Comparison of ENCODE assay signal across 18 cellular contexts in the genomic region with DNA sequence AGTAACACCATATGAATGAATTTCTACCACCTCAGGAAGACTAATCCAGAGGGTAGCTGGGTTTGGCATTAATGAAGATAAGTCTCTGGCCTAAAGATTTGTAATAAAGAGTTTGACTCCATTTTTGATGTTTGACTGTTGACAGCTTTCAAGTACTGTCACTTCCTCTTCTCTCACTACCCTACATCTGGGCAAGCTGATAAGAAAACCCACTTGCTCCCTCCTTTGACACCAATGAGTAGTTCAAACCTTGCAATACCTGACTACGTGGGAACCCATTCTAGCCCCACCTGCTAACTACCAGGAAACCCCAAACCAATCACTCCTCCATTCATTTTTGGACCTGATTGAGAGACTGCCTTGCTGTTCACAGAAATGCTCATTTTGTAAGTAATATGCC.
"Had no signal": no experiment of that assay in that cellular context is flagged by ENCODE, and none has a peak within 500 bp of the region (broad histone marks: within the 10 kb centered on the region; RNA-seq: fewer than 3 reads in every experiment).

No MANE protein-coding gene starts in this region.

- ATAC-seq: activated CD4-positive, CD25-positive, alpha-beta regulatory T cell treated with anti-CD3 and anti-CD28 coated beads, Interleukin-2, amount 50 U/mL, for 24 hours; activated naive CD8-positive, alpha-beta T cell treated with anti-CD3 and anti-CD28 coated beads, Interleukin-2, amount 50 U/mL, for 24 hours; left lobe of liver; stimulated activated effector memory CD8-positive, alpha-beta T cell treated with anti-CD3 and anti-CD28 coated beads, Interleukin-12 subunit alpha, Interleukin-12 subunit beta, amount 100 ng/mL, for 72 hours had no signal

- DNase-seq: activated CD4-positive, alpha-beta T cell treated with anti-CD3 and anti-CD28 coated beads, Interleukin-2, amount 10 ng/mL, durations not matched to agents 7 days and 5 days; activated CD8-positive, alpha-beta memory T cell treated with anti-CD3 and anti-CD28 coated beads, Interleukin-2, amount 50 U/mL, for 4 hours; activated effector memory CD4-positive, alpha-beta T cell treated with Interleukin-2 at 50 U/mL for 16 hours; activated naive CD4-positive, alpha-beta T cell treated with anti-CD3 and anti-CD28 coated beads, Interleukin-2, amount 10 ng/mL, durations not matched to agents 7 days and 5 days; activated naive CD8-positive, alpha-beta T cell treated with anti-CD3 and anti-CD28 coated beads, Interleukin-2, amount 50 U/mL, for 24 hours; activated T-cell treated with anti-CD3 and anti-CD28 coated beads, Interleukin-2, amount 50 U/mL, for 48 hours; anterior cingulate cortex; caudate nucleus; foreskin melanocyte; glutamatergic neuron; hypothalamus; sigmoid colon; stimulated activated CD4-positive, alpha-beta T cell treated with anti-CD3 and anti-CD28 coated beads, Interleukin-4, amount 100 ng/mL, for 24 hours had no signal

- H3K4me3 ChIP-seq: coronary artery, lung, sigmoid colon had no signal
